In genomic region chr13:60583196-60583908, GRCh38 we compare ENCODE assay signal across 14 cellular contexts.
DNase-seq lines count a peak whose midpoint lies in the region; ATAC-seq and TF ChIP-seq lines count a peak whose summit lies in the region.
"Had no signal": no experiment of that assay in that cellular context is flagged by ENCODE, and none has a peak within 500 bp of the region (broad histone marks: within the 10 kb centered on the region; RNA-seq: fewer than 3 reads in every experiment).

No MANE protein-coding gene starts in this region.

- TF ChIP-seq CTCF in CD4-positive, alpha-beta T cell (IDR thresholded peaks at IDR 0.05), result no peak

- no peak for TF ChIP-seq POLR2A in erythroblast (IDR thresholded peaks at IDR 0.05; ENCODE audit: low read length)

- H3K27ac ChIP-seq in ACC112 (ENCODE audit: low read depth, low read length), result peak overlapping the region; percentile 89
- H3K27ac ChIP-seq in CD4-positive, alpha-beta T cell (ENCODE audit: low read depth, low read length), result no peak overlapping the region
- H3K27ac ChIP-seq: SJCRH30, testis had no signal

- H3K9me3 ChIP-seq in adipocyte (ENCODE audit: control insufficient read depth, low read length), result peaks cover 6% of the 10 kb centered on the region
- no peaks in the 10 kb centered on the region for H3K9me3 ChIP-seq in CD4-positive, alpha-beta T cell (ENCODE audit: control insufficient read depth, low read length)
- H3K9me3 ChIP-seq: BE2C, SJCRH30, testis had no signal

- POLR2A ChIA-PET in CD4-positive, alpha-beta T cell (lab: Charles Lee), result no interaction called here

- H3K4me3 ChIP-seq in ACC112 (ENCODE audit: low read depth, low read length) (peak overlapping the region; percentile 47), adipocyte (ENCODE audit: low read length) (peak overlapping the region; percentile 77)
- H3K4me3 ChIP-seq: SJCRH30, testis had no signal

- ATAC-seq in CD4-positive, alpha-beta T cell (ENCODE audit: poor library complexity), result no peak

- H3K27me3 ChIP-seq in ACC112 (ENCODE audit: insufficient read depth, low read length) (no peaks in the 10 kb centered on the region), adipocyte (replicated peaks; ENCODE audit: control insufficient read depth, insufficient read depth, low read length) (peaks cover 40% of the 10 kb centered on the region)
- H3K27me3 ChIP-seq in CD4-positive, alpha-beta T cell (ENCODE audit: control insufficient read depth, insufficient read depth, low read length), result no peaks in the 10 kb centered on the region
- H3K27me3 ChIP-seq: BE2C, SJCRH30, testis had no signal

- H3K36me3 Mint-ChIP-seq in CD4-positive, alpha-beta T cell (ENCODE audit: low read depth), result no peaks in the 10 kb centered on the region
- H3K36me3 Mint-ChIP-seq: activated naive CD4-positive, alpha-beta T cell treated with anti-CD3 and anti-CD28 coated beads, Interleukin-2, amount 50 U/mL, for 24 hours had no signal

- intact Hi-C loops in CD4-positive, alpha-beta T cell (cut with DNase I, micrococcal nuclease), result no loop called here

- DNase-seq in HT1080 (ENCODE audit: low read depth), result peak; percentile 24
- peak; percentile 17 for DNase-seq in adipocyte (ENCODE audit: low read depth)
- DNase-seq in iris pigment epithelial cell (ENCODE audit: low read depth), result peak; percentile 62
- no peak for DNase-seq in erythroblast (lab: John Stamatoyannopoulos, UW)
- DNase-seq in NCI-H510A (lab: John Stamatoyannopoulos, UW), result no peak
- DNase-seq in DMS153 (lab: John Stamatoyannopoulos, UW), result no peak
- no peak for DNase-seq in CD4-positive, alpha-beta T cell
- DNase-seq: activated CD4-positive, alpha-beta T cell treated with anti-CD3 and anti-CD28 coated beads, Interleukin-2, amount 10 ng/mL, durations not matched to agents 7 days and 5 days; BE2C; kidney glomerular epithelial cell; SJCRH30; testis had no signal

- CTCF ChIA-PET in CD4-positive, alpha-beta T cell (lab: Charles Lee), result no interaction called here

- H3K36me3 ChIP-seq in ACC112 (ENCODE audit: insufficient read depth, low read length) (no peaks in the 10 kb centered on the region), adipocyte (ENCODE audit: control insufficient read depth, insufficient read depth, low read length, severe bottlenecking) (no peaks in the 10 kb centered on the region)
- H3K36me3 ChIP-seq: BE2C, SJCRH30 had no signal

- H3K4me1 ChIP-seq in ACC112 (ENCODE audit: control insufficient read depth, insufficient read depth, low read length, unreplicated experiment) (peaks cover 20% of the 10 kb centered on the region), adipocyte (ENCODE audit: control insufficient read depth, insufficient read depth, low read length) (peaks cover 22% of the 10 kb centered on the region)
- H3K4me1 ChIP-seq: BE2C, SJCRH30, testis had no signal

- H3K4me1 Mint-ChIP-seq in CD4-positive, alpha-beta T cell (ENCODE audit: low read depth), result no peaks in the 10 kb centered on the region
- H3K4me1 Mint-ChIP-seq: activated CD4-positive, alpha-beta T cell treated with anti-CD3 and anti-CD28 coated beads, Interleukin-2, amount 10 ng/mL, durations not matched to agents 7 days and 5 days; activated naive CD4-positive, alpha-beta T cell treated with anti-CD3 and anti-CD28 coated beads, Interleukin-2, amount 50 U/mL, for 24 hours had no signal

- peak overlapping the region; percentile 35 for H2AFZ ChIP-seq in ACC112 (ENCODE audit: low read length, unreplicated experiment)

- H3K9me3 Mint-ChIP-seq in CD4-positive, alpha-beta T cell, result peaks cover 6% of the 10 kb centered on the region
- H3K9me3 Mint-ChIP-seq: activated naive CD4-positive, alpha-beta T cell treated with anti-CD3 and anti-CD28 coated beads, Interleukin-2, amount 50 U/mL, for 24 hours had no signal

- H3K4me3 Mint-ChIP-seq in CD4-positive, alpha-beta T cell, result no peak overlapping the region
- H3K4me3 Mint-ChIP-seq: activated CD4-positive, alpha-beta T cell treated with anti-CD3 and anti-CD28 coated beads, Interleukin-2, amount 10 ng/mL, durations not matched to agents 7 days and 5 days; activated naive CD4-positive, alpha-beta T cell treated with anti-CD3 and anti-CD28 coated beads, Interleukin-2, amount 50 U/mL, for 24 hours had no signal

- peaks cover 5% of the 10 kb centered on the region for H3K27me3 Mint-ChIP-seq in CD4-positive, alpha-beta T cell
- H3K27me3 Mint-ChIP-seq: activated CD4-positive, alpha-beta T cell treated with anti-CD3 and anti-CD28 coated beads, Interleukin-2, amount 10 ng/mL, durations not matched to agents 7 days and 5 days; activated naive CD4-positive, alpha-beta T cell treated with anti-CD3 and anti-CD28 coated beads, Interleukin-2, amount 50 U/mL, for 24 hours had no signal

- H3K79me2 ChIP-seq in ACC112 (ENCODE audit: control insufficient read depth, insufficient read depth, low read length, unreplicated experiment), result no peaks in the 10 kb centered on the region

- H3K9ac ChIP-seq in adipocyte (ENCODE audit: low read length), result peak overlapping the region; percentile 68

- H3K27ac Mint-ChIP-seq in CD4-positive, alpha-beta T cell, result no peak overlapping the region
- H3K27ac Mint-ChIP-seq: activated CD4-positive, alpha-beta T cell treated with anti-CD3 and anti-CD28 coated beads, Interleukin-2, amount 10 ng/mL, durations not matched to agents 7 days and 5 days; activated naive CD4-positive, alpha-beta T cell treated with anti-CD3 and anti-CD28 coated beads, Interleukin-2, amount 50 U/mL, for 24 hours had no signal

Comparison
In these comparisons a context has a peak if more than half of its experiments do, and no peak if none do; other contexts are left out.
1. DNase-seq: peak in HT1080 (single experiment), adipocyte (single experiment) and iris pigment epithelial cell (single experiment); none in erythroblast (0 of 2), NCI-H510A (single experiment), DMS153 (single experiment) and CD4-positive, alpha-beta T cell (0 of 10).